In the genomic region with DNA sequence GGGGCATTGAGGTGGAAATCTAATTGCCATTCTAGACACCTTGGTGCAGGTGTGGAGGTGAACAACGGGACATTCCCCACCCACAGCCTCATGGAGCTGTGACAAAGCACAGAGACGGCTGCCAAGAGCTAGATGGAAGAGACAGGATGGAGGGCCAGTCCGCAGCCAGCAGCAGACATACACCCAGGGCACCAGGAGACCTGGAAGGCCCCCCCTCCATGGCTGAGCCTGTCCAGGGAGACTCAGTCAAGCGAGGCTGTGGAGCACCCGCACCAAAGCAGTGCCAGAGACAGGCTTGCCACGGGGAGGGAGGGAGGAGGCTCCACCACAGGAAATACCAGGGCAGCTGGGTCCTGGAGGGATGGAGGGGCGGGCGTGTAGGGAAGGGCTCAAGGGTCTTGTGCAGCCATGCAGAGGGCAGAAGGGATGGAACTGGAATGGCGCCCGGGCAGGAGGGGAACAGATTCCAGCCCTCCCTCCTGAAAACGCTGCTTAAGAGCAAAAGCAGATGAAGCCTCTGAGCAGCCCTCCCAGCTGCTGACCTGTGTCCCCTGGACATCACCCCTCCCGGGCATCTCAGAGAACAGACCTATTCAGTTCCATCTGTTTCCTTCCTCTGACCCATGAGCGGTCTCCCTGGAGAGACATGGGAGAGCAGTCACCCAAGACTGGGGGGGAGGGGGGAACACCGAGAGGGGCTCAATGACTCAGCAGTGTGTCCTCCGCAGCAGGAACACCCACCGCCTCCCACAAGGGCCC, we compare ENCODE assay signal across 1 cellular context.
TF ChIP-seq lines count a peak whose summit lies in the region.

No MANE protein-coding gene starts in this region.

TF ChIP-seq in endothelial cell of umbilical vein, 7 proteins besides CTCF, POLR2A, EP300 and RAD21 (continued from another document):
- TF ChIP-seq MYC (IDR thresholded peaks at IDR 0.05; ENCODE audit: low read depth, low read length) (no peak), JUN (IDR thresholded peaks at IDR 0.05; ENCODE audit: borderline replicate concordance, insufficient read depth, insufficient read length, low read depth) (no peak)
